8 cellular contexts compared by ENCODE assay signal in the genomic region with DNA sequence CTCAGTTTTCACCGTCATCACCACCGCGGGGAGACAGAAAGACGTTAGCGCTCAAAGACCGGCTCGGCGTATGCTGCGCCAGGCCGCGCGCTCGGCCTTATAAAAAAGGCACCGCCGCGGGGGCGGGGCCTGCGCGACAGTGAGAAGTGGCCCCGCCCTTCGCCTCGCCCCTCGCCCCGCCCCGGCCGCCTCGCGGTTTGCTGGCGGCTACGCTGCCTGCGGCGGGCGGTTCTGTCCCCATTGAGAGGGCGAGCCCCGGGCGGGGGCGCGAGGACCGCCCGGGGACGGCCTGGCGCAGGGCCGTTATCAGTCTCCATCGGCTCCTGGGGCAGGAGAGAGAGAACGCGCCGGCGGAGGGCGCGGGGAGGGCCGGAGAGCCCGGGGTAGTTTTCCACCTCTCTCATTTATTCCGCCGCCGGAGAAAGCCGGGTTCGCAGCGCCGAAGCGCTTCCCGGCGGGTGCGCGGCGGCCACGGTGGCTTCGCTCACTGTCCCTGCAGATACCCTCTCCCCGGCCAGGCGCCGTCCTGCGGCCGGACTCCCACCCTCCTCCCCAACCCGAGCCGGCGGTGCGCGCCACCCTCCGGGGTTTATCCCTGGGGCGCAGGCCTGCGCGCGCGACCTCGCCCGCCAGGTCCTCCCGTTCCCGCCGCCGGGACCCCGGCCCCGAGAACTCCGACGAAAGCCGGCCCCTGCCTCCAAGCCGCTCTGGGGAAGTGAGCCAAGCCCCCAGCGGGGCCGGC.
DNase-seq lines count a peak whose midpoint lies in the region; ATAC-seq and TF ChIP-seq lines count a peak whose summit lies in the region.

No MANE protein-coding gene starts in this region.

- H3K9me3 Mint-ChIP-seq in nephron: no peaks in the 10 kb centered on the region

- no peaks in the 10 kb centered on the region for H3K36me3 ChIP-seq in KOPT-K1 (ENCODE audit: insufficient read depth, low read length)

- DNase-seq in Daoy (ENCODE audit: low read depth): peak; percentile 92
- peak; percentile 89 for DNase-seq in RPMI7951 (ENCODE audit: low read depth)
- peak; percentile 94 for DNase-seq in activated T-helper 9 cell treated with anti-CD3 and anti-CD28 coated beads, Interleukin-2, amount 50 U/mL, for 16 hours (ENCODE audit: low read depth)
- peak; percentile 88 for DNase-seq in fibroblast of peridontal ligament (ENCODE audit: extremely low read depth)
- DNase-seq in stimulated activated naive CD8-positive, alpha-beta T cell treated with anti-CD3 and anti-CD28 coated beads, Interleukin-15, Interleukin-2, amounts not matched to agents 100 U/mL and 50 U/mL, for 24 hours: peak; percentile 97

- no peaks in the 10 kb centered on the region for H3K9me3 ChIP-seq in KOPT-K1 (ENCODE audit: insufficient read depth, low read length, poor library complexity, severe bottlenecking)

- H3K4me1 Mint-ChIP-seq in nephron: peaks cover 54% of the 10 kb centered on the region

- ATAC-seq in GM21825 (IDR thresholded peaks at IDR 0.05; ENCODE audit: unreplicated experiment): peak; percentile 74
- peak; percentile 76 for ATAC-seq in stimulated activated naive CD8-positive, alpha-beta T cell treated with anti-CD3 and anti-CD28 coated beads, Interleukin-15, Interleukin-2, amounts not matched to agents 100 U/mL and 50 U/mL, for 24 hours

- H3K27me3 Mint-ChIP-seq in nephron (ENCODE audit: low read depth): peaks cover 24% of the 10 kb centered on the region

- peak in 1 of 3 experiments; percentile 18 for TF ChIP-seq CTCF in nephron (IDR thresholded peaks at IDR 0.05; ENCODE audit: unreplicated experiment in 3 of 3)

- H3K4me3 Mint-ChIP-seq in nephron: peak overlapping the region; percentile 85 to 98 (median 92)

- H3K36me3 Mint-ChIP-seq in nephron (ENCODE audit: low read depth): peaks cover 37% of the 10 kb centered on the region

- peak overlapping the region; percentile 39 for H3K27ac ChIP-seq in KOPT-K1 (ENCODE audit: low read depth, low read length, poor library complexity, severe bottlenecking)

- H3K27ac Mint-ChIP-seq in nephron: peak overlapping the region; percentile 70 to 95 (median 95)

Comparison
In these comparisons a context has a peak if more than half of its experiments do, and no peak if none do; other contexts are left out.
1. Peak in every context shown above with its lines: DNase-seq, ATAC-seq and H3K27ac ChIP-seq.